ENCODE assay signal across 27 cellular contexts in genomic region chr12:65300067-65300466, GRCh38. TPM values are rescaled to one million over a fixed set of nuclear protein-coding genes. Genes with fewer than 3 reads are reported as not detected.
"Had no signal": no experiment of that assay in that cellular context is flagged by ENCODE, and none has a peak within 500 bp of the region (broad histone marks: within the 10 kb centered on the region; RNA-seq: fewer than 3 reads in every experiment).

No MANE protein-coding gene starts in this region.

- H3K4me3 ChIP-seq: ascending aorta, esophagus muscularis mucosa, hepatocyte, lower lobe of right lung, mucosa of descending colon, stomach, thyroid gland, upper lobe of left lung, vagina had no signal

- H3K36me3 ChIP-seq: ascending aorta, esophagus muscularis mucosa, lower lobe of right lung, stomach, thyroid gland, upper lobe of left lung, vagina had no signal

- H3K27ac ChIP-seq: ascending aorta, esophagus muscularis mucosa, foreskin keratinocyte, hepatocyte, lower lobe of right lung, stomach, thyroid gland, upper lobe of left lung, vagina, VCaP had no signal

- H2AFZ ChIP-seq: hepatocyte had no signal

- FAIRE-seq: small intestine had no signal

- H3K4me1 ChIP-seq: thyroid gland had no signal

- H3K9me3 ChIP-seq: ascending aorta, esophagus muscularis mucosa, lower lobe of right lung, mucosa of descending colon, stomach, thyroid gland, upper lobe of left lung, vagina had no signal

- H3K4me2 ChIP-seq: hepatocyte had no signal

- H3K27me3 ChIP-seq: ascending aorta, esophagus muscularis mucosa, foreskin keratinocyte, hepatocyte, stomach, thyroid gland, upper lobe of left lung, vagina had no signal

- DNase-seq: activated CD4-positive, alpha-beta T cell treated with anti-CD3 and anti-CD28 coated beads for 48 hours; activated CD4-positive, alpha-beta T cell treated with anti-CD3 and anti-CD28 coated beads, Interleukin-2, amount 50 U/mL, for 48 hours; activated CD8-positive, alpha-beta memory T cell treated with anti-CD3 and anti-CD28 coated beads for 24 hours; activated CD8-positive, alpha-beta memory T cell treated with anti-CD3 and anti-CD28 coated beads, Interleukin-2, amount 50 U/mL, for 4 hours; activated gamma-delta T cell; activated naive CD4-positive, alpha-beta T cell treated with anti-CD3 and anti-CD28 coated beads, Interleukin-2, amount 10 ng/mL, durations not matched to agents 7 days and 5 days; activated naive CD8-positive, alpha-beta T cell treated with anti-CD3 and anti-CD28 coated beads, Interleukin-2, amount 10 ng/mL, durations not matched to agents 7 days and 5 days; activated T-cell treated with anti-CD3 and anti-CD28 coated beads, Interleukin-2, amount 50 U/mL, for 1 hour; caudate nucleus; effector CD4-positive, alpha-beta T cell; left colon; lower lobe of right lung; mucosa of descending colon; stimulated activated CD4-positive, alpha-beta T cell treated with anti-CD3 and anti-CD28 coated beads, Interleukin-1b, Interleukin-23, amount 100 ng/mL, for 48 hours; stimulated activated naive B cell treated with anti-CD40 and anti-IgM and Interleukin-4, amounts not matched to agents 10 μg/mL and 1 μg/mL and 100 μg/mL, for 72 hours; stomach; thyroid gland; upper lobe of left lung had no signal

- ATAC-seq: lower lobe of right lung; natural killer cell treated with Interleukin-12 subunit alpha and Interleukin-12 subunit beta and Interleukin-15 and Interleukin-18, amount 100 ng/mL, for 72 hours; sciatic nerve had no signal

RNA-seq across cellular contexts. Expression of gene MSRB3, which starts 21.6 kb away (rescaled TPM):
- total RNA-seq: activated naive CD8-positive, alpha-beta T cell treated with anti-CD3 and anti-CD28 coated beads, Interleukin-2, amount 10 ng/mL, durations not matched to agents 7 days and 5 days had no signal
